ENCODE assay signal across 14 cellular contexts in genomic region chr19:56727731-56728130, GRCh38. TPM values are rescaled to one million over a fixed set of nuclear protein-coding genes. Genes with fewer than 3 reads are reported as not detected.
"Had no signal": no experiment of that assay in that cellular context is flagged by ENCODE, and none has a peak within 500 bp of the region (broad histone marks: within the 10 kb centered on the region; RNA-seq: fewer than 3 reads in every experiment).

No MANE protein-coding gene starts in this region.

- H3K27me3 ChIP-seq: cardiac muscle cell, ovary, suprapubic skin, upper lobe of right lung had no signal

- H3K4me3 ChIP-seq: cardiac muscle cell, ovary, suprapubic skin, upper lobe of right lung had no signal

- H3K9me3 ChIP-seq: ovary had no signal

- H3K4me3 Mint-ChIP-seq: activated naive CD4-positive, alpha-beta T cell treated with anti-CD3 and anti-CD28 coated beads, Interleukin-2, amount 10 ng/mL, durations not matched to agents 7 days and 5 days; neural crest cell had no signal

- H3K27ac Mint-ChIP-seq: activated naive CD4-positive, alpha-beta T cell treated with anti-CD3 and anti-CD28 coated beads, Interleukin-2, amount 10 ng/mL, durations not matched to agents 7 days and 5 days had no signal

- H3K36me3 ChIP-seq: cardiac muscle cell, ovary, suprapubic skin, upper lobe of right lung had no signal

- H3K36me3 Mint-ChIP-seq: activated naive CD4-positive, alpha-beta T cell treated with anti-CD3 and anti-CD28 coated beads, Interleukin-2, amount 10 ng/mL, durations not matched to agents 7 days and 5 days had no signal

- DNase-seq: activated CD4-positive, alpha-beta T cell treated with anti-CD3 and anti-CD28 coated beads, Interleukin-2, amount 50 U/mL, for 4 hours; activated CD4-positive, CD25-positive, alpha-beta regulatory T cell treated with anti-CD3 and anti-CD28 coated beads, Interleukin-2, amount 50 U/mL, for 72 hours; activated naive CD4-positive, alpha-beta T cell treated with anti-CD3 and anti-CD28 coated beads, Interleukin-2, amount 10 ng/mL, durations not matched to agents 7 days and 5 days; activated T-cell treated with anti-CD3 and anti-CD28 coated beads for 4 hours; kidney glomerular epithelial cell; ovary; stimulated activated CD4-positive, alpha-beta T cell treated with anti-CD3 and anti-CD28 coated beads, Interleukin-15, amount 100 ng/mL, for 24 hours; stimulated activated CD4-positive, alpha-beta T cell treated with anti-CD3 and anti-CD28 coated beads, Interleukin-4, amount 100 ng/mL, for 24 hours; stimulated activated naive CD4-positive, alpha-beta T cell treated with Interleukin-2 at 50 U/mL for 16 hours; upper lobe of right lung had no signal

- H3K4me1 ChIP-seq: suprapubic skin, upper lobe of right lung had no signal

- H3K27ac ChIP-seq: cardiac muscle cell, ovary, suprapubic skin, upper lobe of right lung had no signal

- H3K4me1 Mint-ChIP-seq: activated naive CD4-positive, alpha-beta T cell treated with anti-CD3 and anti-CD28 coated beads, Interleukin-2, amount 10 ng/mL, durations not matched to agents 7 days and 5 days; neural crest cell had no signal

- ATAC-seq: esophagus mucosa, upper lobe of right lung had no signal

RNA-seq across cellular contexts. Expression of gene ZNF835, which starts 56.2 kb away (rescaled TPM):
- total RNA-seq: neural crest cell had no signal
